Comparison of ENCODE assay signal across 2 cellular contexts in the genomic region with DNA sequence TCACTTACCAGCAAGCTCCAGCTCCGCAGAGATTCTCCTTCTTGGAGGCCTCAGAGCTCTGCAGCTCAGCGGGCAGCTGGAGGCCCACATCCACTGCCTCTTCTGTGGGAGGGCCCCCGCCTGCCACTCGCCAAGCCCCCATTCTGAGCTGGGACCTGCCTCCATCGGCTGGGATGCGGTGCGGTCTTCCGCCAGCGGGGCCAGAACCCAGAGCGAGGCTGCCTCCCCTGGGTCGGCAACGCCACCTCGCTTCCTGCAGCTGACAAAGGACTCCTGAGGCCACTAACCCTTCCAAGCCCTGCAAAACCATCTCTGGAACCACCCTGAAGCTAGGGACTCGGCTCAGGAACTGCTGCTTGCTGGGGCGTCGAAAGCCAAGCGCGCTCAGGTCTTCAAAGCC.
TF ChIP-seq lines count a peak whose summit lies in the region.

No MANE protein-coding gene starts in this region.

TF ChIP-seq in GM23338, 12 proteins besides CTCF, POLR2A, EP300 and RAD21:
- TF ChIP-seq EZH2 (IDR thresholded peaks at IDR 0.05; ENCODE audit: low read depth, unreplicated experiment): no peak
- TF ChIP-seq STAT1 (IDR thresholded peaks at IDR 0.05; ENCODE audit: unreplicated experiment): no peak
- TF ChIP-seq NANOG (IDR thresholded peaks at IDR 0.05; ENCODE audit: borderline replicate concordance): no peak
- TF ChIP-seq POLR2AphosphoS5 (IDR thresholded peaks at IDR 0.05; ENCODE audit: low read depth): no peak
- TF ChIP-seq EZH2phosphoT487 (IDR thresholded peaks at IDR 0.05; ENCODE audit: unreplicated experiment): no peak
TF ChIP-seq in GM23338: peak in this region for 0.

TF ChIP-seq in H1, 55 proteins besides CTCF, POLR2A, EP300 and RAD21:
- TF ChIP-seq HDAC6 (IDR thresholded peaks at IDR 0.05; ENCODE audit: low read depth, low read length) (no peak), CHD2 (IDR thresholded peaks at IDR 0.05; ENCODE audit: low read length) (no peak), KDM5A (IDR thresholded peaks at IDR 0.05; ENCODE audit: low read length) (no peak), NANOG (IDR thresholded peaks at IDR 0.05; ENCODE audit: insufficient read depth, low read depth, low read length, poor library complexity, severe bottlenecking) (no peak), ZNF274 (IDR thresholded peaks at IDR 0.05; ENCODE audit: borderline replicate concordance, extremely low read depth, low read length) (no peak), SP4 (IDR thresholded peaks at IDR 0.05; ENCODE audit: low read length) (no peak), TCF12 (IDR thresholded peaks at IDR 0.05; ENCODE audit: low read depth, low read length) (no peak), CBX8 (IDR thresholded peaks at IDR 0.05; ENCODE audit: borderline replicate concordance, low read depth, low read length) (no peak), YY1 (IDR thresholded peaks at IDR 0.05; ENCODE audit: low read depth, low read length) (no peak), SRF (IDR thresholded peaks at IDR 0.05; ENCODE audit: low read depth, low read length) (no peak), HDAC2 (IDR thresholded peaks at IDR 0.05; ENCODE audit: borderline replicate concordance in 1 of 2, low read depth in 2 of 2, low read length in 2 of 2) (no peak), SIX5 (IDR thresholded peaks at IDR 0.05; ENCODE audit: low read depth, low read length) (no peak), EZH2 (IDR thresholded peaks at IDR 0.05; ENCODE audit: low read depth, low read length, severe bottlenecking) (no peak), ASH2L (IDR thresholded peaks at IDR 0.05; ENCODE audit: low read length) (no peak), KDM4A (IDR thresholded peaks at IDR 0.05; ENCODE audit: low read depth, low read length, severe bottlenecking) (no peak), POLR2AphosphoS5 (IDR thresholded peaks at IDR 0.05; ENCODE audit: low read depth, low read length) (no peak), SIRT6 (IDR thresholded peaks at IDR 0.05; ENCODE audit: low read length) (no peak)
- TF ChIP-seq, protein P1, sequence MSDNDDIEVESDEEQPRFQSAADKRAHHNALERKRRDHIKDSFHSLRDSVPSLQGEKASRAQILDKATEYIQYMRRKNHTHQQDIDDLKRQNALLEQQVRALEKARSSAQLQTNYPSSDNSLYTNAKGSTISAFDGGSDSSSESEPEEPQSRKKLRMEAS (IDR thresholded peaks at IDR 0.05): no peak
TF ChIP-seq in H1: peak in this region for 0.
